ENCODE assay signal across 1 cellular context in the genomic region with DNA sequence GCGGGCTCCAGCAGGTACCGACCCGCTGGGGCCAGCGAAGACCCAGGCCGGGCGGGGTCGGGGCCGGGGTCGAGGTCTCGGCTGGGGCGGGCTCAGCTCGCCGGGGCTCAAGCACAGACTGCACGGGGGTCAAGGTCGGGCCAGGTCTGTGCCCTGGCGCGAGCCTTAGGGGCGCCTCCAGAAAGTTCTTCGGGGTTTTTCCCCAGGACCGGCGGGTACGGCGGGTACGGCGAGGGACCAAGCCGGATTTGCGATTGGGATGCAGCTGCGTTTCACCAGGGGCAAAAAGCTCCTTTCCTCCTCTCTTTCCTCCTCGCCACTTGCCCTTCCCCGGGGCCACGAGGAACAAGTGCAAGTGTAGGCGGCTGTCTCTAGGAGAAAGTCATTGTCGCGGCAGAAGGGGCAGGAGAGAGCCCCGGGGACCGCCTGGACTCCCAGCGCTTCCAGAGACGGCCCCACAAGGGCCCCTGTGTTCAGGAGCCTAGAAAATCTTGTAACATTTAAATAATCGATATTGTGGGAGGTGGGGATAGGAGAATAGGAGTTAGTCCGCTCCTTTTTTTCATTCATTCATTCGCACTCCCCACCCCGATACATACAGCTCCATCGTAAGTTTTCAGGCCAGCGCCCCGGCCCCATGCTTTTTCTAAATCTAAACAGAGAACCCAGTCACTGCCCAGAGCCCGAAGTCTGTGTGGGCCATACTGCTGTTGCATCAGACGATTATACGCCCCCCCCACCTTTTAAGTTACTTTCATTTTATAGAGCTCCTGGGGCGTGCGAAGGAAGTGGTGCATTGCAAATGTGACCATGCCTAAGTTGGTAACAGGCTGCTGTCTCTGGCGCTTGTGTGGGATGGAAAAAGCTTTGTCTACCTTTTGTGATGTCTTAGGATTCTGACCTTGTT.
A peak's percentile ranks its signal among the peaks of the same experiment; 100 is the strongest.
TF ChIP-seq lines count a peak whose summit lies in the region.

No MANE protein-coding gene starts in this region.

TF ChIP-seq in HepG2, 621 proteins besides CTCF, POLR2A, EP300 and RAD21 (continued from another document):
- TF ChIP-seq ZNF687 (CRISPR knock-in tag; IDR thresholded peaks at IDR 0.05) (peak; percentile 0; the same call in 1 of the 2 replicates), ZBTB3 (CRISPR knock-in tag; IDR thresholded peaks at IDR 0.05; ENCODE audit: borderline replicate concordance, low read depth) (no peak), DRAP1 (CRISPR knock-in tag; IDR thresholded peaks at IDR 0.05) (no peak), ZNF7 (CRISPR knock-in tag; IDR thresholded peaks at IDR 0.05) (peak; percentile 68)
- TF ChIP-seq, protein P1, sequence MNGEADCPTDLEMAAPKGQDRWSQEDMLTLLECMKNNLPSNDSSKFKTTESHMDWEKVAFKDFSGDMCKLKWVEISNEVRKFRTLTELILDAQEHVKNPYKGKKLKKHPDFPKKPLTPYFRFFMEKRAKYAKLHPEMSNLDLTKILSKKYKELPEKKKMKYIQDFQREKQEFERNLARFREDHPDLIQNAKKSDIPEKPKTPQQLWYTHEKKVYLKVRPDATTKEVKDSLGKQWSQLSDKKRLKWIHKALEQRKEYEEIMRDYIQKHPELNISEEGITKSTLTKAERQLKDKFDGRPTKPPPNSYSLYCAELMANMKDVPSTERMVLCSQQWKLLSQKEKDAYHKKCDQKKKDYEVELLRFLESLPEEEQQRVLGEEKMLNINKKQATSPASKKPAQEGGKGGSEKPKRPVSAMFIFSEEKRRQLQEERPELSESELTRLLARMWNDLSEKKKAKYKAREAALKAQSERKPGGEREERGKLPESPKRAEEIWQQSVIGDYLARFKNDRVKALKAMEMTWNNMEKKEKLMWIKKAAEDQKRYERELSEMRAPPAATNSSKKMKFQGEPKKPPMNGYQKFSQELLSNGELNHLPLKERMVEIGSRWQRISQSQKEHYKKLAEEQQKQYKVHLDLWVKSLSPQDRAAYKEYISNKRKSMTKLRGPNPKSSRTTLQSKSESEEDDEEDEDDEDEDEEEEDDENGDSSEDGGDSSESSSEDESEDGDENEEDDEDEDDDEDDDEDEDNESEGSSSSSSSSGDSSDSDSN (CRISPR knock-in tag; IDR thresholded peaks at IDR 0.05): peak; percentile 13; the same call in 1 of the 2 replicates
